ENCODE assay signal across 8 cellular contexts in the genomic region with DNA sequence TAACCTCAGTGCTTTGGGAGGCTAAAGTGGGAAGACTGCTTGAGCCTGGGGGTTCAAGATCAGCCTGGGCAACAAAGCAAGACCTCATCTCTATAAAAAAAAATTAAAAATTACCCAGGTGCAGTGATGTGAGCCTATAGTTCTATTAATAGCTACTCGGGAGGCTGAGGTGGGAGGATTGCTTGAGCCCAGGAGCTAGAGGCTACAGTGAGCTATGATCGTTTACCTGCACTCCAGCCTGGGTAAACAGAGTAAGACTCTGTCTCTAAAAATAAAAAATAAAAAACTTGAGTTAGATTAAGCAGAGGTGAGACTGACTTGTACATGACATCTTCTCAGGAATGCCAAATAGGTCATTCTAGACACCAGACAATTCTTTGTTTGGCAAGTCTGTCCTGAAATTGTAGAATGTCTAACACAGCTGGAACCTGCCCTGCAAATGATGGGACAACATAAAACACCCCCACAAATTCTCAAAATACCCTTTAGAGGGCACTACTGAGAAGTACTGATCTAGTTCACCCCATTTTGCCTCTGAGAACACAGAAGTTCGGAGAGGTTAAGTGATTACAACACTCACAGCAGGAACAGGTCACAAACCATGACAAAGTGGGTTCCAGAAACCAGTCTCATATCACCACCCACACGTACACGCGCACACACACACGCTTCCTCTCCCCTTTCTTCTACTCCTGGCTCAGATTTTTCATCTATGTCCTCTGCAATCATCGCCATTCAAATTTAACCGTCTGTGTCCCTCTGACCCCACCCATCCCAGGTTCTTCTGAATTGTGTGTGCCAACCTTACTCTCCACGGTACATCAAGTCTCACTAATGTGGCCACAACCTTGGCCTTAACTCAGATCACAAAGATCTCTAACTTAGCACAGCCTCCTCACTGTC. TPM values are rescaled to one million over a fixed set of nuclear protein-coding genes. Genes with fewer than 3 reads are reported as not detected.
DNase-seq lines count a peak whose midpoint lies in the region; ATAC-seq and TF ChIP-seq lines count a peak whose summit lies in the region.

No MANE protein-coding gene starts in this region.

- H3K27me3 ChIP-seq in sigmoid colon = no peaks in the 10 kb centered on the region

- H3K36me3 Mint-ChIP-seq in CD14-positive monocyte = peaks cover 0 to 2% of the 10 kb centered on the region in 2 donors
- peaks cover 8% of the 10 kb centered on the region for H3K36me3 Mint-ChIP-seq in activated CD4-positive, alpha-beta T cell treated with anti-CD3 and anti-CD28 coated beads, Interleukin-2, amount 10 ng/mL, durations not matched to agents 24 days and 14 days (ENCODE audit: low read depth)

- peak overlapping the region; percentile 41 to 62 (median 45) for H3K27ac ChIP-seq in sigmoid colon

- peak overlapping the region; percentile 31 to 74 for H3K4me3 Mint-ChIP-seq in CD14-positive monocyte
- peak overlapping the region; percentile 79 for H3K4me3 Mint-ChIP-seq in activated CD4-positive, alpha-beta T cell treated with anti-CD3 and anti-CD28 coated beads, Interleukin-2, amount 10 ng/mL, durations not matched to agents 24 days and 14 days

- peaks cover 0 to 13% (median 0%) of the 10 kb centered on the region in 4 donors for H3K4me1 ChIP-seq in sigmoid colon

- TF ChIP-seq EP300 in sigmoid colon (IDR thresholded peaks at IDR 0.05) = no peak

- H3K36me3 ChIP-seq in sigmoid colon = no peaks in the 10 kb centered on the region

- peaks cover 30% of the 10 kb centered on the region for H3K4me1 Mint-ChIP-seq in CD14-positive monocyte
- H3K4me1 Mint-ChIP-seq in activated CD4-positive, alpha-beta T cell treated with anti-CD3 and anti-CD28 coated beads, Interleukin-2, amount 10 ng/mL, durations not matched to agents 24 days and 14 days = peaks cover 45% of the 10 kb centered on the region

- no peak overlapping the region for H3K4me3 ChIP-seq in epithelial cell of proximal tubule (ENCODE audit: low read depth, low read length)
- no peak overlapping the region for H3K4me3 ChIP-seq in sigmoid colon

- WGBS in sigmoid colon, 2 donors = 67 to 89% methylated on average over 10 of the region's 10 CpGs

- peak overlapping the region; percentile 92 to 99 (median 96) for H3K27ac Mint-ChIP-seq in CD14-positive monocyte
- peak overlapping the region; percentile 90 for H3K27ac Mint-ChIP-seq in activated CD4-positive, alpha-beta T cell treated with anti-CD3 and anti-CD28 coated beads, Interleukin-2, amount 10 ng/mL, durations not matched to agents 24 days and 14 days

- peaks cover 0 to 3% (median 0%) of the 10 kb centered on the region in 7 donors for H3K9me3 Mint-ChIP-seq in CD14-positive monocyte
- H3K9me3 Mint-ChIP-seq in activated CD4-positive, alpha-beta T cell treated with anti-CD3 and anti-CD28 coated beads, Interleukin-2, amount 10 ng/mL, durations not matched to agents 24 days and 14 days = peaks cover 3% of the 10 kb centered on the region

- peak; percentile 79 for DNase-seq in CD14-positive monocyte (ENCODE audit: low spot score)
- DNase-seq in activated CD4-positive, alpha-beta T cell treated with anti-CD3 and anti-CD28 coated beads, Interleukin-2, amount 10 ng/mL, durations not matched to agents 24 days and 14 days = peak; percentile 87
- no peak for DNase-seq in epithelial cell of proximal tubule (ENCODE audit: low read depth)
- DNase-seq in sigmoid colon = no peak
- DNase-seq in NCI-H446 (lab: John Stamatoyannopoulos, UW) = no peak
- DNase-seq in COLO829 (ENCODE audit: low spot score) = no peak

- no peaks in the 10 kb centered on the region for H3K9me3 ChIP-seq in sigmoid colon

- ATAC-seq in GM21367 (IDR thresholded peaks at IDR 0.05; ENCODE audit: unreplicated experiment) (peak; percentile 71), HG03575 (IDR thresholded peaks at IDR 0.05; ENCODE audit: extremely low read depth, insufficient number of reproducible peaks, low FRiP score, unreplicated experiment) (peak; percentile 64)

- intact Hi-C loops in CD14-positive monocyte (cut with micrococcal nuclease) = loop anchor here (5.0 kb wide), 2 partner anchors 36 to 76 kb away; no protein-coding TSS in a partner anchor
- intact Hi-C loops in activated CD4-positive, alpha-beta T cell treated with anti-CD3 and anti-CD28 coated beads, Interleukin-2, amount 10 ng/mL, durations not matched to agents 24 days and 14 days (cut with micrococcal nuclease) = loop anchor here (1.0 to 10.0 kb wide), 11 partner anchors 13 to 841 kb away; no protein-coding TSS in a partner anchor
- intact Hi-C loops in sigmoid colon (cut with DNase I) = no loop called here

- TF ChIP-seq CTCF in CD14-positive monocyte (IDR thresholded peaks at IDR 0.05) (peak; percentile 74), epithelial cell of proximal tubule (conservative IDR thresholded peaks at IDR 0.05; ENCODE audit: low read depth, low read length) (peak; percentile 43), sigmoid colon (IDR thresholded peaks at IDR 0.05) (no peak)

- H3K27me3 Mint-ChIP-seq in CD14-positive monocyte (ENCODE audit: low read depth in 3 of 3) = peaks cover 0 to 2% (median 1%) of the 10 kb centered on the region in 3 donors
- no peaks in the 10 kb centered on the region for H3K27me3 Mint-ChIP-seq in activated CD4-positive, alpha-beta T cell treated with anti-CD3 and anti-CD28 coated beads, Interleukin-2, amount 10 ng/mL, durations not matched to agents 24 days and 14 days

- no peak for TF ChIP-seq POLR2A in sigmoid colon (IDR thresholded peaks at IDR 0.05)

RNA-seq across cellular contexts. Expression of a gene that starts 38.3 kb away (rescaled TPM):
- 1 to 10 TPM; 3.7 to 5.6 TPM for polyA plus RNA-seq in CD14-positive monocyte
- 3.2 and 3.8 TPM in 2 replicates for total RNA-seq in activated CD4-positive, alpha-beta T cell treated with anti-CD3 and anti-CD28 coated beads, Interleukin-2, amount 10 ng/mL, durations not matched to agents 24 days and 14 days
- 24.5 and 26.9 TPM in 2 replicates for total RNA-seq in epithelial cell of proximal tubule
- 10 to 100 TPM in 2 of 4 donors, 1 to 10 TPM in 2; 9.2 to 16.9 (median 10.0) TPM for total RNA-seq in sigmoid colon
- 10 to 100 TPM in 2 of 3 donors, 1 to 10 TPM in 1; 9.2 to 16.0 (median 13.8) TPM for polyA plus RNA-seq in sigmoid colon

Comparison
In these comparisons a context has a peak if more than half of its experiments do, and no peak if none do; other contexts are left out.
1. DNase-seq: peak in CD14-positive monocyte (single experiment) and activated CD4-positive, alpha-beta T cell treated with anti-CD3 and anti-CD28 coated beads, Interleukin-2, amount 10 ng/mL, durations not matched to agents 24 days and 14 days (single experiment); none in epithelial cell of proximal tubule (single experiment), sigmoid colon (single experiment), NCI-H446 (0 of 2) and COLO829 (single experiment).
2. CTCF ChIP-seq: peak in CD14-positive monocyte (single experiment) and epithelial cell of proximal tubule (single experiment); none in sigmoid colon (0 of 4).